ENCODE assay signal across 1 cellular context in genomic region chr12:57258977-57259970, GRCh38.
A peak's percentile ranks its signal among the peaks of the same experiment; 100 is the strongest.
TF ChIP-seq lines count a peak whose summit lies in the region.

No MANE protein-coding gene starts in this region.

TF ChIP-seq in liver, 16 proteins besides CTCF, POLR2A, EP300 and RAD21 (continued from another document):
- TF ChIP-seq, protein P1, sequence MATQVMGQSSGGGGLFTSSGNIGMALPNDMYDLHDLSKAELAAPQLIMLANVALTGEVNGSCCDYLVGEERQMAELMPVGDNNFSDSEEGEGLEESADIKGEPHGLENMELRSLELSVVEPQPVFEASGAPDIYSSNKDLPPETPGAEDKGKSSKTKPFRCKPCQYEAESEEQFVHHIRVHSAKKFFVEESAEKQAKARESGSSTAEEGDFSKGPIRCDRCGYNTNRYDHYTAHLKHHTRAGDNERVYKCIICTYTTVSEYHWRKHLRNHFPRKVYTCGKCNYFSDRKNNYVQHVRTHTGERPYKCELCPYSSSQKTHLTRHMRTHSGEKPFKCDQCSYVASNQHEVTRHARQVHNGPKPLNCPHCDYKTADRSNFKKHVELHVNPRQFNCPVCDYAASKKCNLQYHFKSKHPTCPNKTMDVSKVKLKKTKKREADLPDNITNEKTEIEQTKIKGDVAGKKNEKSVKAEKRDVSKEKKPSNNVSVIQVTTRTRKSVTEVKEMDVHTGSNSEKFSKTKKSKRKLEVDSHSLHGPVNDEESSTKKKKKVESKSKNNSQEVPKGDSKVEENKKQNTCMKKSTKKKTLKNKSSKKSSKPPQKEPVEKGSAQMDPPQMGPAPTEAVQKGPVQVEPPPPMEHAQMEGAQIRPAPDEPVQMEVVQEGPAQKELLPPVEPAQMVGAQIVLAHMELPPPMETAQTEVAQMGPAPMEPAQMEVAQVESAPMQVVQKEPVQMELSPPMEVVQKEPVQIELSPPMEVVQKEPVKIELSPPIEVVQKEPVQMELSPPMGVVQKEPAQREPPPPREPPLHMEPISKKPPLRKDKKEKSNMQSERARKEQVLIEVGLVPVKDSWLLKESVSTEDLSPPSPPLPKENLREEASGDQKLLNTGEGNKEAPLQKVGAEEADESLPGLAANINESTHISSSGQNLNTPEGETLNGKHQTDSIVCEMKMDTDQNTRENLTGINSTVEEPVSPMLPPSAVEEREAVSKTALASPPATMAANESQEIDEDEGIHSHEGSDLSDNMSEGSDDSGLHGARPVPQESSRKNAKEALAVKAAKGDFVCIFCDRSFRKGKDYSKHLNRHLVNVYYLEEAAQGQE (IDR thresholded peaks at IDR 0.05), result peak; percentile 57
- peak; percentile 30 to 38 for TF ChIP-seq EGR1 (IDR thresholded peaks at IDR 0.05; ENCODE audit: low read depth in 2 of 2)
- TF ChIP-seq, protein P2, sequence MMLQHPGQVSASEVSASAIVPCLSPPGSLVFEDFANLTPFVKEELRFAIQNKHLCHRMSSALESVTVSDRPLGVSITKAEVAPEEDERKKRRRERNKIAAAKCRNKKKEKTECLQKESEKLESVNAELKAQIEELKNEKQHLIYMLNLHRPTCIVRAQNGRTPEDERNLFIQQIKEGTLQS (IDR thresholded peaks at IDR 0.05), result peak; percentile 59
- TF ChIP-seq RXRA (IDR thresholded peaks at IDR 0.05), result peak; percentile 91 to 94
- TF ChIP-seq, protein P3, sequence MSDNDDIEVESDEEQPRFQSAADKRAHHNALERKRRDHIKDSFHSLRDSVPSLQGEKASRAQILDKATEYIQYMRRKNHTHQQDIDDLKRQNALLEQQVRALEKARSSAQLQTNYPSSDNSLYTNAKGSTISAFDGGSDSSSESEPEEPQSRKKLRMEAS (IDR thresholded peaks at IDR 0.05), result peak; percentile 88
TF ChIP-seq in liver: peak in this region for 15.
